9 cellular contexts compared by ENCODE assay signal in the genomic region with DNA sequence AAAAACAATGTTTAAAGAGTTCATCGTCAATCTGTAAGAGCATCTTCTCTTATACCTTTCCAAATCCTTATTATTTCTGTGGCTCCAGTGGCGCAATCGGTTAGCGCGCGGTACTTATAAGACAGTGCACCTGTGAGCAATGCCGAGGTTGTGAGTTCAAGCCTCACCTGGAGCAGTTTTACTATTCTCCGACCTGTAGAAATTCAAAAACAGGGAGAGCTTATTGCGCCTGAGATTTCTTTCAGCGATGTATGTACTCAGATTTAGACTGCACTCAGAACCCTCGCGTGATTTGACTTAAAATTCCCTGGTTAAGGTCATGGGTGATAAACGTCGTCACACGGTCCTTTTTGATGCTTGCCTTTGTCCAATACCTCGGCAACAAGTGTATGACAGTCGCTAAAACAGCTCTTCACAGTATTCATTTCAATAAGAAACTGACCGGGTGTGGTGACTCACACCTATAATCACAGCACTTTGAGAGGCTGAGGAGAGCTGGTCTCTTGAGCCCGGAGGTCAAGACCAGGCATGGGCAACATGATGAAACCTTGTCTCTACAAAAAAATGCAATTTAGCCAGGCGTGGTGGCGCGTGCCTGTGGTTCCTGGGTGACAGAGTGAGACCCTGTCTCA.
A peak's percentile ranks its signal among the peaks of the same experiment; 100 is the strongest.
DNase-seq lines count a peak whose midpoint lies in the region; ATAC-seq and TF ChIP-seq lines count a peak whose summit lies in the region.
"Had no signal": no experiment of that assay in that cellular context is flagged by ENCODE, and none has a peak within 500 bp of the region (broad histone marks: within the 10 kb centered on the region; RNA-seq: fewer than 3 reads in every experiment).

No MANE protein-coding gene starts in this region.

- peaks cover 5% of the 10 kb centered on the region for H3K36me3 Mint-ChIP-seq in effector memory CD8-positive, alpha-beta T cell (ENCODE audit: insufficient read depth)

- no peak for TF ChIP-seq CTCF in fibroblast of mammary gland (conservative IDR thresholded peaks at IDR 0.05; ENCODE audit: control insufficient read depth, insufficient read depth, low read depth, low read length)

- DNase-seq in activated T-cell treated with anti-CD3 and anti-CD28 coated beads for 48 hours (ENCODE audit: low read depth) (peak; percentile 23), T-helper 9 cell (peak; percentile 3), fibroblast of mammary gland (ENCODE audit: low read depth) (peak; percentile 51), SIG-M5 (lab: John Stamatoyannopoulos, UW) (no peak), NCI-H1694 treated with DMSO at 0.1 percent for 48 hours (lab: John Stamatoyannopoulos, UW) (no peak)
- no peak for DNase-seq in activated T-cell treated with anti-CD3 and anti-CD28 coated beads, Interleukin-2, amount 50 U/mL, for 1 hour
- peak; percentile 12 to 14 for DNase-seq in stimulated activated CD4-positive, alpha-beta T cell treated with anti-CD3 and anti-CD28 coated beads, Interleukin-4, amount 100 ng/mL, for 4 hours
- DNase-seq in effector memory CD8-positive, alpha-beta T cell: no peak

- peaks cover 79 to 97% of the 10 kb centered on the region in 2 donors for H3K27me3 Mint-ChIP-seq in effector memory CD8-positive, alpha-beta T cell

- peaks cover 2 to 5% of the 10 kb centered on the region in 2 donors for H3K9me3 Mint-ChIP-seq in effector memory CD8-positive, alpha-beta T cell

- H3K4me1 Mint-ChIP-seq in effector memory CD8-positive, alpha-beta T cell (ENCODE audit: low read depth in 2 of 2): peaks cover 5% of the 10 kb centered on the region in 2 donors

- H3K27ac Mint-ChIP-seq in effector memory CD8-positive, alpha-beta T cell: no peak overlapping the region

- H3K4me3 Mint-ChIP-seq in effector memory CD8-positive, alpha-beta T cell: peak overlapping the region in 1 of 2 donors; percentile 28

- H3K4me3 ChIP-seq in fibroblast of mammary gland (ENCODE audit: control insufficient read depth, low read depth, low read length): no peak overlapping the region
- H3K4me3 ChIP-seq: BLaER1 had no signal

- ATAC-seq in effector memory CD8-positive, alpha-beta T cell (replicated peaks): no peak

Comparison
In these comparisons a context has a peak if more than half of its experiments do, and no peak if none do; other contexts are left out.
1. DNase-seq: peak in activated T-cell treated with anti-CD3 and anti-CD28 coated beads for 48 hours (single experiment), T-helper 9 cell (single experiment), fibroblast of mammary gland (single experiment) and stimulated activated CD4-positive, alpha-beta T cell treated with anti-CD3 and anti-CD28 coated beads, Interleukin-4, amount 100 ng/mL, for 4 hours (2 of 2); none in activated T-cell treated with anti-CD3 and anti-CD28 coated beads, Interleukin-2, amount 50 U/mL, for 1 hour (single experiment), effector memory CD8-positive, alpha-beta T cell (0 of 3), SIG-M5 (single experiment) and NCI-H1694 treated with DMSO at 0.1 percent for 48 hours (single experiment).